ENCODE assay signal across 13 cellular contexts in the genomic region with DNA sequence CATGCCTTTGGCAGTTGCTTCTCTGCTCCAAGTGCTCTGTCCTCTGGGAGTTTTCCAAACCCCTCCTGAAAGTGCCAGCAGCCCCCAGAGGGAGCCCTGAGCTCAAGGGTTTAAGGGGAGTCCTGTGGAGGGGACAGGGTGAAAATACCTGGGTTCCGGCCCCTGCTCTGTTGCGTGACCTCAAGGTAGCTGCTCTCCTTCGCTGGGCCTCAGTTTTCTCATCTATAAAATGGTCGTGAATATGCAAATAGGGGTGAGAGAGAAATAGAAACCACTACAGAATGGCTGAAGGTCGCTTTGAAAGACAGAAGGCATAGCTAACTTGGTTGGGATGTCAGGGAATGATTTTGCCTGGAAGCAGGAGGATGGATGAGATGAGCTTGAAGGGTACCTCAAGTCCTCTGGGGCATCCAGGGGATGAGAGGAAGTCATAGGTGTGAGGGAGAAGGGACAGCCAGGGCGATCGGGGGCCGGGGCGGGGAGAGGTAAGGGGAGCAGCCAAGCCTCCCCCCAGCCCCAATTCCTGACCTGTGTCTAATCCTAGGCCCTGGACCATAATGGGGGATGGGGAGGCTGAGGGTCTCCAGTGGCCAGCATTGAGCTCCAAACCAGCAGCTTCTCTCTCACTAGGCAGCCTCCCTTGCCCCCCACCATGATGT. TPM values are rescaled to one million over a fixed set of nuclear protein-coding genes. Genes with fewer than 3 reads are reported as not detected.
A peak's percentile ranks its signal among the peaks of the same experiment; 100 is the strongest.
DNase-seq lines count a peak whose midpoint lies in the region; ATAC-seq and TF ChIP-seq lines count a peak whose summit lies in the region.
"Had no signal": no experiment of that assay in that cellular context is flagged by ENCODE, and none has a peak within 500 bp of the region (broad histone marks: within the 10 kb centered on the region; RNA-seq: fewer than 3 reads in every experiment).

No MANE protein-coding gene starts in this region.

- no peak for ATAC-seq in RWPE2 (ENCODE audit: low read depth)
- no peak for ATAC-seq in gastroesophageal sphincter
- ATAC-seq in HG03354 (IDR thresholded peaks at IDR 0.05; ENCODE audit: poor library complexity, severe bottlenecking, unreplicated experiment), result no peak
- no peak for ATAC-seq in GM21786 (IDR thresholded peaks at IDR 0.05; ENCODE audit: unreplicated experiment)

- H3K4me3 ChIP-seq in RWPE2 (ENCODE audit: severe bottlenecking) (no peak overlapping the region), gastroesophageal sphincter (no peak overlapping the region), smooth muscle cell (no peak overlapping the region)

- no peak for TF ChIP-seq POLR2A in gastroesophageal sphincter (IDR thresholded peaks at IDR 0.05)

- POLR2A ChIA-PET in GM10248 (lab: Yijun Ruan, JAX), result interaction anchor here (0.6 to 1.3 kb wide), 2 partner anchors 16 to 98 kb away, joined by 3 read pairs; no protein-coding TSS in a partner anchor

- no peak overlapping the region for H2AFZ ChIP-seq in smooth muscle cell (ENCODE audit: low read depth)
- H2AFZ ChIP-seq: parathyroid adenoma had no signal

- H3K9ac ChIP-seq in smooth muscle cell (ENCODE audit: low read depth), result no peak overlapping the region
- H3K9ac ChIP-seq: parathyroid adenoma had no signal

- CTCF ChIA-PET in GM10248 (lab: Yijun Ruan, JAX), result interaction anchor here (1.3 to 4.4 kb wide), 6 partner anchors 14 to 60 kb away, joined by 3 to 13 read pairs (median 6); no protein-coding TSS in a partner anchor

- DNase-seq in GM10248 (ENCODE audit: extremely low spot score), result no peak
- no peak for DNase-seq in RWPE2 (ENCODE audit: low spot score)
- no peak for DNase-seq in smooth muscle cell (lab: John Stamatoyannopoulos, UW; ENCODE audit: unreplicated experiment)
- no peak for DNase-seq in KG1 (lab: John Stamatoyannopoulos, UW)
- DNase-seq: activated CD4-positive, alpha-beta T cell treated with anti-CD3 and anti-CD28 coated beads, Interleukin-2, amount 10 ng/mL, durations not matched to agents 24 days and 14 days; activated effector memory CD4-positive, alpha-beta T cell treated with Interleukin-2 at 50 U/mL for 16 hours; hippocampal formation; MV-4-11; NCI-H226 had no signal

- TF ChIP-seq EP300 in gastroesophageal sphincter (IDR thresholded peaks at IDR 0.05), result no peak

- H3K9me3 ChIP-seq in RWPE2 (ENCODE audit: severe bottlenecking) (no peaks in the 10 kb centered on the region), gastroesophageal sphincter (no peaks in the 10 kb centered on the region), smooth muscle cell (replicated peaks; ENCODE audit: low read depth) (no peaks in the 10 kb centered on the region)

- peaks cover 72% of the 10 kb centered on the region for H4K20me1 ChIP-seq in smooth muscle cell (ENCODE audit: low read depth)

- peaks cover 19% of the 10 kb centered on the region for H3K36me3 ChIP-seq in RWPE2 (ENCODE audit: low read depth)
- H3K36me3 ChIP-seq in gastroesophageal sphincter, result no peaks in the 10 kb centered on the region
- no peaks in the 10 kb centered on the region for H3K36me3 ChIP-seq in smooth muscle cell (ENCODE audit: low read depth)

- TF ChIP-seq CTCF in GM10248 (IDR thresholded peaks at IDR 0.05; ENCODE audit: control extremely low read depth, extremely low read depth, low read depth, missing control alignments) (peak; percentile 6), RWPE2 (IDR thresholded peaks at IDR 0.05; ENCODE audit: poor library complexity, severe bottlenecking) (no peak), gastroesophageal sphincter (IDR thresholded peaks at IDR 0.05) (no peak), smooth muscle cell (IDR thresholded peaks at IDR 0.05; ENCODE audit: borderline replicate concordance, insufficient read depth, poor library complexity, severe bottlenecking) (no peak)

- H3K27me3 ChIP-seq in RWPE2 (ENCODE audit: insufficient read depth, poor library complexity, severe bottlenecking) (no peaks in the 10 kb centered on the region), gastroesophageal sphincter (no peaks in the 10 kb centered on the region), smooth muscle cell (ENCODE audit: low read depth) (no peaks in the 10 kb centered on the region)

- H3K79me2 ChIP-seq in smooth muscle cell (ENCODE audit: low read depth), result peaks cover 98% of the 10 kb centered on the region

- peaks cover 43% of the 10 kb centered on the region for H3F3A ChIP-seq in smooth muscle cell (ENCODE audit: low read depth)

- H3K27ac ChIP-seq in RWPE2 (ENCODE audit: poor library complexity, severe bottlenecking) (peak overlapping the region; percentile 97), gastroesophageal sphincter (peak overlapping the region in 3 of 4 donors; percentile 41 to 74 (median 70)), smooth muscle cell (ENCODE audit: low read depth) (peak overlapping the region; percentile 89)
- H3K27ac ChIP-seq: parathyroid adenoma had no signal

- no peak overlapping the region for H3K4me2 ChIP-seq in smooth muscle cell

- 92 to 96% methylated on average over 3 to 4 of the region's 9 CpGs for WGBS in gastroesophageal sphincter (ENCODE audit: low coverage in 1 of 2), 2 donors
- WGBS in smooth muscle cell (ENCODE audit: low lambda C conversion rate), result 96% methylated on average over 9 of the region's 9 CpGs

- H3K4me1 ChIP-seq in RWPE2 (ENCODE audit: insufficient read depth, poor library complexity, severe bottlenecking), result peaks cover 64% of the 10 kb centered on the region
- peaks cover 0 to 100% (median 68%) of the 10 kb centered on the region in 3 donors for H3K4me1 ChIP-seq in gastroesophageal sphincter
- peaks cover 31% of the 10 kb centered on the region for H3K4me1 ChIP-seq in smooth muscle cell (ENCODE audit: low read depth)

RNA-seq across cellular contexts. Expression of a gene that starts 12.4 kb away (rescaled TPM):
- 10 to 100 TPM in 3 of 4 donors, 1 to 10 TPM in 1; 9.3 to 18.4 (median 12.7) TPM for total RNA-seq in gastroesophageal sphincter
- total RNA-seq in smooth muscle cell, result 19.1 and 28.0 TPM in 2 replicates
- polyA plus RNA-seq in smooth muscle cell, result 3.7 and 5.7 TPM in 2 replicates

RNA-seq across cellular contexts. Expression of a gene that starts 41.7 kb away (rescaled TPM):
- 10 to 100 TPM; 19.9 to 24.8 (median 22.5) TPM for total RNA-seq in gastroesophageal sphincter
- 4.6 and 4.8 TPM in 2 replicates for total RNA-seq in smooth muscle cell
- 6.3 and 7.2 TPM in 2 replicates for polyA plus RNA-seq in smooth muscle cell
